Comparison of ENCODE assay signal across 9 cellular contexts in the genomic region with DNA sequence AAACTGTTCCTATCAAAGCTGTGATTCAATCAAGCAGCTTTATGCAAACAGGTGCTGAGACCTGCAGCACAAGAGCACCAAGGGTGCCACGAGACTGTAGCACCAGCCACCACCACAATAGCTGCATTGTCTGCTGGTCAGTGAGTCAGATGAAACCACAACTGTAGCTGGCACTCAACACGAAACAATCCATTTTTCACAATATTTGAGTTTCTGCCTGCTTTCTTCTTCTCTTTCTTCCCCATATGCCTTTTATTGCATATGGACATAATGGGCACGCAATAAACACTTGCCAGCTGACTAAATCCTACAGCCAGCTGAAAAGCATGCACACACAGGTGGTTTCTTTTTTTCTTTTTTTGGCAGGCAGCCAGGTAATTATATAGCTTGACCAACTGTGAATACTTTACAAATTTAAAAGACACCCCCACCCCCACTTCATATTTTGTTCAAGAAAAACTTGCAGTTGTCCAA. TPM values are rescaled to one million over a fixed set of nuclear protein-coding genes. Genes with fewer than 3 reads are reported as not detected.
DNase-seq lines count a peak whose midpoint lies in the region; ATAC-seq, FAIRE-seq and TF ChIP-seq lines count a peak whose summit lies in the region.
"Had no signal": no experiment of that assay in that cellular context is flagged by ENCODE, and none has a peak within 500 bp of the region (broad histone marks: within the 10 kb centered on the region; RNA-seq: fewer than 3 reads in every experiment).

No MANE protein-coding gene starts in this region.

- intact Hi-C loops in OCI-LY7 (cut with micrococcal nuclease; ENCODE audit: unreplicated experiment) = no loop called here
- intact Hi-C loops in activated T-helper 1 cell treated with anti-CD3 and anti-CD28 coated beads, Interleukin-12 subunit alpha, Interleukin-12 subunit beta, Interleukin-2, Interleukin-4 antibody, amounts not matched to agents 30 ng/mL and 10 ng/mL and 1 ng/mL, durations not matched to agents 14 hours and 24 hours and 36 hours (cut with micrococcal nuclease) = no loop called here
- intact Hi-C loops in Right ventricle myocardium inferior (cut with DNase I) = no loop called here
- intact Hi-C loops in CD8-positive, alpha-beta T cell (cut with DNase I, micrococcal nuclease) = no loop called here

- POLR2A ChIA-PET in OCI-LY7 (lab: Charles Lee) = interaction anchor here (0.9 to 2.2 kb wide), 4 partner anchors 10 to 22 kb away, joined by 3 to 7 read pairs (median 4); no protein-coding TSS in a partner anchor
- POLR2A ChIA-PET in CD8-positive, alpha-beta T cell (lab: Charles Lee) = no interaction called here

- no peak for TF ChIP-seq POLR2A in GM12891 (IDR thresholded peaks at IDR 0.05; ENCODE audit: low read depth, low read length)

- peaks cover 15% of the 10 kb centered on the region for H3K4me1 Mint-ChIP-seq in activated T-helper 1 cell treated with anti-CD3 and anti-CD28 coated beads, Interleukin-12 subunit alpha, Interleukin-12 subunit beta, Interleukin-2, Interleukin-4 antibody, amounts not matched to agents 30 ng/mL and 10 ng/mL and 1 ng/mL, durations not matched to agents 14 hours and 24 hours and 36 hours (ENCODE audit: low read depth)
- H3K4me1 Mint-ChIP-seq in CD8-positive, alpha-beta T cell (ENCODE audit: low read depth) = peaks cover 3% of the 10 kb centered on the region

- no peaks in the 10 kb centered on the region for H3K9me3 ChIP-seq in OCI-LY7 (ENCODE audit: low read length)
- no peaks in the 10 kb centered on the region for H3K9me3 ChIP-seq in CD8-positive, alpha-beta T cell (ENCODE audit: low read length)

- H3K27ac ChIP-seq in OCI-LY7 (ENCODE audit: low read depth, low read length, poor library complexity, severe bottlenecking) = peak overlapping the region; percentile 50
- no peak overlapping the region for H3K27ac ChIP-seq in CD8-positive, alpha-beta T cell (ENCODE audit: low read depth, low read length)

- H3K9me3 Mint-ChIP-seq in activated T-helper 1 cell treated with anti-CD3 and anti-CD28 coated beads, Interleukin-12 subunit alpha, Interleukin-12 subunit beta, Interleukin-2, Interleukin-4 antibody, amounts not matched to agents 30 ng/mL and 10 ng/mL and 1 ng/mL, durations not matched to agents 14 hours and 24 hours and 36 hours = no peaks in the 10 kb centered on the region
- no peaks in the 10 kb centered on the region for H3K9me3 Mint-ChIP-seq in CD8-positive, alpha-beta T cell
- H3K9me3 Mint-ChIP-seq: activated naive CD8-positive, alpha-beta T cell treated with anti-CD3 and anti-CD28 coated beads, Interleukin-2, amount 10 ng/mL, durations not matched to agents 7 days and 5 days had no signal

- no peaks in the 10 kb centered on the region for H3K36me3 ChIP-seq in OCI-LY7 (ENCODE audit: insufficient read depth, low read length)
- no peaks in the 10 kb centered on the region for H3K36me3 ChIP-seq in CD8-positive, alpha-beta T cell (ENCODE audit: insufficient read depth, low read length)

- no peaks in the 10 kb centered on the region for H3K9me2 ChIP-seq in OCI-LY7 (ENCODE audit: insufficient read depth, low read length)

- H3K4me3 ChIP-seq in OCI-LY7 (ENCODE audit: low read depth, low read length, poor library complexity, severe bottlenecking) = no peak overlapping the region
- H3K4me3 ChIP-seq in fibroblast of the aortic adventitia (ENCODE audit: low read depth, low read length) = no peak overlapping the region
- H3K4me3 ChIP-seq in CD8-positive, alpha-beta T cell (ENCODE audit: low read depth, low read length) = no peak overlapping the region

- peak; percentile 49 for ATAC-seq in HG03521 (IDR thresholded peaks at IDR 0.05; ENCODE audit: unreplicated experiment)
- ATAC-seq in Right ventricle myocardium inferior = no peak
- no peak for ATAC-seq in CD8-positive, alpha-beta T cell

- DNase-seq in GM12891 (ENCODE audit: insufficient read length, low spot score) = no peak
- peak; percentile 61 for DNase-seq in OCI-LY7 (ENCODE audit: low spot score)
- peak; percentile 61 for DNase-seq in fibroblast of the aortic adventitia (ENCODE audit: low read depth)
- no peak for DNase-seq in activated T-helper 1 cell treated with anti-CD3 and anti-CD28 coated beads, Interleukin-12 subunit alpha, Interleukin-12 subunit beta, Interleukin-2, Interleukin-4 antibody, amounts not matched to agents 30 ng/mL and 10 ng/mL and 1 ng/mL, durations not matched to agents 14 hours and 24 hours and 36 hours (ENCODE audit: low spot score)
- no peak for DNase-seq in Right ventricle myocardium inferior (ENCODE audit: missing footprints)
- no peak for DNase-seq in CD8-positive, alpha-beta T cell
- no peak for DNase-seq in GOT3 (lab: John Stamatoyannopoulos, UW)
- DNase-seq: activated naive CD8-positive, alpha-beta T cell treated with anti-CD3 and anti-CD28 coated beads, Interleukin-2, amount 10 ng/mL, durations not matched to agents 7 days and 5 days had no signal

- H3K27me3 ChIP-seq in CD8-positive, alpha-beta T cell (ENCODE audit: insufficient read depth, low read length) = no peaks in the 10 kb centered on the region

- TF ChIP-seq CTCF in OCI-LY7 (conservative IDR thresholded peaks at IDR 0.05; ENCODE audit: low read length) (no peak), fibroblast of the aortic adventitia (IDR thresholded peaks at IDR 0.05; ENCODE audit: insufficient read depth, low read length) (no peak)
- no peak for TF ChIP-seq CTCF in CD8-positive, alpha-beta T cell (IDR thresholded peaks at IDR 0.05)

- no TSS peak for BruUV-seq in OCI-LY7 (replicated peaks; lab: Mats Ljungman, UMichigan)

- H2AFZ ChIP-seq in OCI-LY7 (ENCODE audit: low read length) = peak overlapping the region; percentile 70; the same call in 1 of the 2 replicates

- no peaks in the 10 kb centered on the region for H3K79me2 ChIP-seq in OCI-LY7 (ENCODE audit: insufficient read depth, low read depth, low read length)

- H3K4me2 ChIP-seq in OCI-LY7 (ENCODE audit: low read length) = peak overlapping the region; percentile 47

- no peaks in the 10 kb centered on the region for H4K20me1 ChIP-seq in OCI-LY7 (ENCODE audit: insufficient read depth, low read length)

- H3K27ac Mint-ChIP-seq in activated T-helper 1 cell treated with anti-CD3 and anti-CD28 coated beads, Interleukin-12 subunit alpha, Interleukin-12 subunit beta, Interleukin-2, Interleukin-4 antibody, amounts not matched to agents 30 ng/mL and 10 ng/mL and 1 ng/mL, durations not matched to agents 14 hours and 24 hours and 36 hours = no peak overlapping the region
- no peak overlapping the region for H3K27ac Mint-ChIP-seq in CD8-positive, alpha-beta T cell
- H3K27ac Mint-ChIP-seq: activated naive CD8-positive, alpha-beta T cell treated with anti-CD3 and anti-CD28 coated beads, Interleukin-2, amount 10 ng/mL, durations not matched to agents 7 days and 5 days had no signal

- no peak overlapping the region for H3K4me3 Mint-ChIP-seq in activated T-helper 1 cell treated with anti-CD3 and anti-CD28 coated beads, Interleukin-12 subunit alpha, Interleukin-12 subunit beta, Interleukin-2, Interleukin-4 antibody, amounts not matched to agents 30 ng/mL and 10 ng/mL and 1 ng/mL, durations not matched to agents 14 hours and 24 hours and 36 hours
- H3K4me3 Mint-ChIP-seq in CD8-positive, alpha-beta T cell = no peak overlapping the region
- H3K4me3 Mint-ChIP-seq: activated naive CD8-positive, alpha-beta T cell treated with anti-CD3 and anti-CD28 coated beads, Interleukin-2, amount 10 ng/mL, durations not matched to agents 7 days and 5 days had no signal

- H3K36me3 Mint-ChIP-seq in activated T-helper 1 cell treated with anti-CD3 and anti-CD28 coated beads, Interleukin-12 subunit alpha, Interleukin-12 subunit beta, Interleukin-2, Interleukin-4 antibody, amounts not matched to agents 30 ng/mL and 10 ng/mL and 1 ng/mL, durations not matched to agents 14 hours and 24 hours and 36 hours (ENCODE audit: low read depth) = no peaks in the 10 kb centered on the region
- H3K36me3 Mint-ChIP-seq in CD8-positive, alpha-beta T cell = no peaks in the 10 kb centered on the region

- CTCF ChIA-PET in OCI-LY7 (lab: Charles Lee; ENCODE audit: unreplicated experiment) = no interaction called here
- CTCF ChIA-PET in CD8-positive, alpha-beta T cell (lab: Charles Lee) = interaction anchor here (1.2 kb wide), 1 partner anchor 28 kb away, joined by 3 read pairs; no protein-coding TSS in a partner anchor

- peaks cover 2% of the 10 kb centered on the region for H3K27me3 Mint-ChIP-seq in activated T-helper 1 cell treated with anti-CD3 and anti-CD28 coated beads, Interleukin-12 subunit alpha, Interleukin-12 subunit beta, Interleukin-2, Interleukin-4 antibody, amounts not matched to agents 30 ng/mL and 10 ng/mL and 1 ng/mL, durations not matched to agents 14 hours and 24 hours and 36 hours (ENCODE audit: insufficient read depth)
- no peaks in the 10 kb centered on the region for H3K27me3 Mint-ChIP-seq in CD8-positive, alpha-beta T cell (ENCODE audit: low read depth)

- H3K4me1 ChIP-seq in OCI-LY7 (ENCODE audit: insufficient read depth, low read length, poor library complexity, severe bottlenecking) = peaks cover 39% of the 10 kb centered on the region
- H3K4me1 ChIP-seq in CD8-positive, alpha-beta T cell (ENCODE audit: insufficient read depth, low read length) = no peaks in the 10 kb centered on the region

- peak; percentile 9 for FAIRE-seq in GM12891 (lab: Jason Lieb, UNC)

TF ChIP-seq in GM12891, 5 proteins besides CTCF, POLR2A, EP300 and RAD21:
- TF ChIP-seq SPI1 (IDR thresholded peaks at IDR 0.05; ENCODE audit: low read depth, low read length) (no peak), PAX5 (IDR thresholded peaks at IDR 0.05; ENCODE audit: insufficient read depth, low read length, severe bottlenecking) (no peak)

RNA-seq across cellular contexts. Expression of gene SLC2A12, which starts 16.6 kb away (rescaled TPM):
- polyA plus RNA-seq in GM12891 (2012; ENCODE audit: low read depth, missing spikeins) = 0.18 TPM
- total RNA-seq in OCI-LY7 (2014; rRNA removed; shearing (Covaris generic)) = 0.80 and 0.82 TPM in 2 replicates
- total RNA-seq in OCI-LY7 (2022) (1.1 and 1.3 TPM in 2 replicates), fibroblast of the aortic adventitia (ENCODE audit: low replicate concordance) (3.3 and 8.6 TPM in 2 replicates), Right ventricle myocardium inferior (19.3 TPM)
- total RNA-seq in activated T-helper 1 cell treated with anti-CD3 and anti-CD28 coated beads, Interleukin-12 subunit alpha, Interleukin-12 subunit beta, Interleukin-2, Interleukin-4 antibody, amounts not matched to agents 30 ng/mL and 10 ng/mL and 1 ng/mL, durations not matched to agents 14 hours and 24 hours and 36 hours = 0.05 TPM in 1 of 2 replicates, not detected in the other
- not detected for total RNA-seq in CD8-positive, alpha-beta T cell

Comparison
In these comparisons a context has a peak if more than half of its experiments do, and no peak if none do; other contexts are left out.
1. DNase-seq: peak in OCI-LY7 (single experiment) and fibroblast of the aortic adventitia (single experiment); none in GM12891 (single experiment), activated T-helper 1 cell treated with anti-CD3 and anti-CD28 coated beads, Interleukin-12 subunit alpha, Interleukin-12 subunit beta, Interleukin-2, Interleukin-4 antibody, amounts not matched to agents 30 ng/mL and 10 ng/mL and 1 ng/mL, durations not matched to agents 14 hours and 24 hours and 36 hours (single experiment), Right ventricle myocardium inferior (single experiment), CD8-positive, alpha-beta T cell (0 of 7) and GOT3 (single experiment).